8 cellular contexts compared by ENCODE assay signal in genomic region chr1:48775817-48776399, GRCh38. TPM values are rescaled to one million over a fixed set of nuclear protein-coding genes. Genes with fewer than 3 reads are reported as not detected.
DNase-seq lines count a peak whose midpoint lies in the region; ATAC-seq lines count a peak whose summit lies in the region.

No MANE protein-coding gene starts in this region.

- POLR2A ChIA-PET in activated CD8-positive, alpha-beta T cell treated with anti-CD3 and anti-CD28 coated beads, Interleukin-2, amount 10 ng/mL, durations not matched to agents 7 days and 5 days (lab: Charles Lee), result no interaction called here

- H3K36me3 Mint-ChIP-seq in activated CD8-positive, alpha-beta T cell treated with anti-CD3 and anti-CD28 coated beads, Interleukin-2, amount 10 ng/mL, durations not matched to agents 7 days and 5 days (ENCODE audit: low read depth), result peaks cover 8% of the 10 kb centered on the region
- no peaks in the 10 kb centered on the region for H3K36me3 Mint-ChIP-seq in immature natural killer cell

- peaks cover 15% of the 10 kb centered on the region for H3K4me1 Mint-ChIP-seq in activated CD8-positive, alpha-beta T cell treated with anti-CD3 and anti-CD28 coated beads, Interleukin-2, amount 10 ng/mL, durations not matched to agents 7 days and 5 days (ENCODE audit: low read depth)
- peaks cover 22 to 23% of the 10 kb centered on the region in 2 donors for H3K4me1 Mint-ChIP-seq in immature natural killer cell
- peaks cover 57% of the 10 kb centered on the region for H3K4me1 Mint-ChIP-seq in stimulated activated naive CD8-positive, alpha-beta T cell treated with anti-CD3 and anti-CD28 coated beads, Interleukin-15, amount 100 ng/mL, for 72 hours

- intact Hi-C loops in sciatic nerve (cut with DNase I), result no loop called here

- no peaks in the 10 kb centered on the region for H3K9me3 Mint-ChIP-seq in activated CD8-positive, alpha-beta T cell treated with anti-CD3 and anti-CD28 coated beads, Interleukin-2, amount 10 ng/mL, durations not matched to agents 7 days and 5 days (ENCODE audit: insufficient read depth)
- H3K9me3 Mint-ChIP-seq in immature natural killer cell, result no peaks in the 10 kb centered on the region
- H3K9me3 Mint-ChIP-seq in stimulated activated naive CD8-positive, alpha-beta T cell treated with anti-CD3 and anti-CD28 coated beads, Interleukin-15, amount 100 ng/mL, for 72 hours, result no peaks in the 10 kb centered on the region

- ATAC-seq in activated CD8-positive, alpha-beta T cell treated with anti-CD3 and anti-CD28 coated beads, Interleukin-2, amount 10 ng/mL, durations not matched to agents 7 days and 5 days, result peak; percentile 16
- ATAC-seq in stimulated activated naive CD8-positive, alpha-beta T cell treated with anti-CD3 and anti-CD28 coated beads, Interleukin-15, amount 100 ng/mL, for 72 hours, result peak; percentile 39
- ATAC-seq in sciatic nerve, result no peak

- CTCF ChIA-PET in activated CD8-positive, alpha-beta T cell treated with anti-CD3 and anti-CD28 coated beads, Interleukin-2, amount 10 ng/mL, durations not matched to agents 7 days and 5 days (lab: Charles Lee), result interaction anchor here (0.7 to 2.1 kb wide), 5 partner anchors 15 to 1333 kb away, joined by 3 to 6 read pairs (median 3); no protein-coding TSS in a partner anchor

- H3K4me3 Mint-ChIP-seq in activated CD8-positive, alpha-beta T cell treated with anti-CD3 and anti-CD28 coated beads, Interleukin-2, amount 10 ng/mL, durations not matched to agents 7 days and 5 days, result peak overlapping the region; percentile 76
- H3K4me3 Mint-ChIP-seq in immature natural killer cell, result peak overlapping the region; percentile 87 to 91 (median 89)
- H3K4me3 Mint-ChIP-seq in stimulated activated naive CD8-positive, alpha-beta T cell treated with anti-CD3 and anti-CD28 coated beads, Interleukin-15, amount 100 ng/mL, for 72 hours, result peak overlapping the region; percentile 88 to 98

- peaks cover 8% of the 10 kb centered on the region for H3K27me3 Mint-ChIP-seq in activated CD8-positive, alpha-beta T cell treated with anti-CD3 and anti-CD28 coated beads, Interleukin-2, amount 10 ng/mL, durations not matched to agents 7 days and 5 days (ENCODE audit: low read depth)
- peaks cover 4 to 10% (median 7%) of the 10 kb centered on the region in 3 donors for H3K27me3 Mint-ChIP-seq in immature natural killer cell (ENCODE audit: low read depth in 3 of 3)
- no peaks in the 10 kb centered on the region for H3K27me3 Mint-ChIP-seq in stimulated activated naive CD8-positive, alpha-beta T cell treated with anti-CD3 and anti-CD28 coated beads, Interleukin-15, amount 100 ng/mL, for 72 hours

- peak overlapping the region; percentile 67 for H3K27ac Mint-ChIP-seq in activated CD8-positive, alpha-beta T cell treated with anti-CD3 and anti-CD28 coated beads, Interleukin-2, amount 10 ng/mL, durations not matched to agents 7 days and 5 days
- peak overlapping the region; percentile 7 to 86 (median 68) for H3K27ac Mint-ChIP-seq in immature natural killer cell
- H3K27ac Mint-ChIP-seq in stimulated activated naive CD8-positive, alpha-beta T cell treated with anti-CD3 and anti-CD28 coated beads, Interleukin-15, amount 100 ng/mL, for 72 hours, result peak overlapping the region; percentile 75 to 96

- DNase-seq in NCI-H510A treated with DMSO at 0.1 percent for 48 hours (lab: John Stamatoyannopoulos, UW) (peak; percentile 11), NCI-H510A (lab: John Stamatoyannopoulos, UW) (no peak), immature natural killer cell (no peak), sciatic nerve (ENCODE audit: low spot score) (no peak), AML-193 (lab: John Stamatoyannopoulos, UW) (no peak)
- DNase-seq in activated CD8-positive, alpha-beta T cell treated with anti-CD3 and anti-CD28 coated beads, Interleukin-2, amount 10 ng/mL, durations not matched to agents 7 days and 5 days, result no peak
- no peak for DNase-seq in stimulated activated naive CD8-positive, alpha-beta T cell treated with anti-CD3 and anti-CD28 coated beads, Interleukin-15, amount 100 ng/mL, for 72 hours
- DNase-seq in stimulated activated CD4-positive, alpha-beta T cell treated with anti-CD3 and anti-CD28 coated beads, Interleukin-2, amount 100 ng/mL, for 48 hours, result no peak

RNA-seq across cellular contexts. Expression of gene BEND5, which starts 0.8 kb away (rescaled TPM):
- 1 to 10 TPM; 6.3 to 6.7 TPM for total RNA-seq in activated CD8-positive, alpha-beta T cell treated with anti-CD3 and anti-CD28 coated beads, Interleukin-2, amount 10 ng/mL, durations not matched to agents 7 days and 5 days
- polyA plus RNA-seq in immature natural killer cell, result 1 to 10 TPM; 2.5 to 3.9 (median 3.8) TPM
- total RNA-seq in sciatic nerve, result 5.7 TPM
